Comparison of ENCODE assay signal across 31 cellular contexts in the genomic region with DNA sequence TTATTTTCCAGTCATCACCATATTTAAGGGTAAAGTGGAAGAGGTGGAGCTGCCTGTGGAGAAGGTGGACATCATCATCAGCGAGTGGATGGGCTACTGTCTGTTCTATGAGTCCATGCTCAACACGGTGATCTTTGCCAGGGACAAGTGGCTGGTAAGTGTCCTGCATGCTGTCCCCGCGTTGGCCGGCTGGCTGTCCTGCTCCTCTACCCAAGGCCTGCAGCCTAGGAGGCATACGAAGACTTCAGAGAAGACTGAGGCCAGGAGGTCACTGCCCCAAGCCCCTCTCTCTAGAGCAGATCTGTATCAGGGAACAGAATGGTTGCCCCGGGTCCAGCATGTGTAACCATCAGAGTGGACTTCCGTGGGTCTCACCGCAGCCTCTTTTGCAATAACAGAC.
"Had no signal": no experiment of that assay in that cellular context is flagged by ENCODE, and none has a peak within 500 bp of the region (broad histone marks: within the 10 kb centered on the region; RNA-seq: fewer than 3 reads in every experiment).

No MANE protein-coding gene starts in this region.

- H3K9me3 Mint-ChIP-seq: activated B cell treated with CpG ODN at 0.5 μM for 24 hours; activated CD8-positive, alpha-beta T cell treated with anti-CD3 and anti-CD28 coated beads for 36 hours; activated naive CD4-positive, alpha-beta T cell treated with anti-CD3 and anti-CD28 coated beads, Interleukin-2, amount 10 ng/mL, durations not matched to agents 7 days and 5 days; activated naive CD4-positive, alpha-beta T cell treated with anti-CD3 and anti-CD28 coated beads, Interleukin-2, amount 50 U/mL, for 72 hours; activated naive CD8-positive, alpha-beta T cell treated with anti-CD3 and anti-CD28 coated beads, Interleukin-2, amount 10 ng/mL, durations not matched to agents 7 days and 5 days; activated T-cell treated with anti-CD3 and anti-CD28 coated beads, Interleukin-2, amount 50 U/mL, for 4 hours; activated T-helper 17 cell treated with anti-CD3 and anti-CD28 coated beads, Interleukin-2, amount 50 U/mL, for 72 hours; brain; central memory CD8-positive, alpha-beta T cell; dendritic cell treated with granulocyte-macrophage colony-stimulating factor and Interleukin-4, amounts not matched to agents 40 ng/mL and 50 ng/mL, for 4 days; T-helper 2 cell treated with Interferon-gamma antibody and Interleukin-4, amounts not matched to agents 5 μg/mL and 100 μg/mL, for 36 hours had no signal

- H3K36me3 Mint-ChIP-seq: activated naive CD4-positive, alpha-beta T cell treated with anti-CD3 and anti-CD28 coated beads, Interleukin-2, amount 10 ng/mL, durations not matched to agents 7 days and 5 days; activated naive CD4-positive, alpha-beta T cell treated with anti-CD3 and anti-CD28 coated beads, Interleukin-2, amount 50 U/mL, for 72 hours; activated naive CD8-positive, alpha-beta T cell treated with anti-CD3 and anti-CD28 coated beads, Interleukin-2, amount 10 ng/mL, durations not matched to agents 7 days and 5 days; brain had no signal

- H3K36me3 ChIP-seq: ascending aorta, breast epithelium, esophagus muscularis mucosa, gastrocnemius medialis, WERI-Rb-1 had no signal

- ATAC-seq: activated CD4-positive, CD25-positive, alpha-beta regulatory T cell treated with anti-CD3 and anti-CD28 coated beads, Interleukin-2, amount 50 U/mL, for 24 hours; activated CD8-positive, alpha-beta T cell treated with anti-CD3 and anti-CD28 coated beads for 36 hours; activated naive CD4-positive, alpha-beta T cell treated with anti-CD3 and anti-CD28 coated beads, Interleukin-2, amount 50 U/mL, for 72 hours; activated T-cell treated with anti-CD3 and anti-CD28 coated beads, Interleukin-2, amount 50 U/mL, for 4 hours; activated T-helper 17 cell treated with anti-CD3 and anti-CD28 coated beads, Interleukin-2, amount 50 U/mL, for 72 hours; foreskin keratinocyte; gastrocnemius medialis; T-helper 17 cell had no signal

- H3K4me3 Mint-ChIP-seq: activated B cell treated with CpG ODN at 0.5 μM for 24 hours; activated CD8-positive, alpha-beta T cell treated with anti-CD3 and anti-CD28 coated beads for 36 hours; activated naive CD4-positive, alpha-beta T cell treated with anti-CD3 and anti-CD28 coated beads, Interleukin-2, amount 10 ng/mL, durations not matched to agents 7 days and 5 days; activated naive CD8-positive, alpha-beta T cell treated with anti-CD3 and anti-CD28 coated beads, Interleukin-2, amount 10 ng/mL, durations not matched to agents 7 days and 5 days; activated T-cell treated with anti-CD3 and anti-CD28 coated beads, Interleukin-2, amount 50 U/mL, for 4 hours; activated T-helper 17 cell treated with anti-CD3 and anti-CD28 coated beads, Interleukin-2, amount 50 U/mL, for 72 hours; brain; central memory CD8-positive, alpha-beta T cell; dendritic cell treated with granulocyte-macrophage colony-stimulating factor and Interleukin-4, amounts not matched to agents 40 ng/mL and 50 ng/mL, for 4 days; T-helper 17 cell; T-helper 2 cell treated with Interferon-gamma antibody and Interleukin-4, amounts not matched to agents 5 μg/mL and 100 μg/mL, for 36 hours had no signal

- H3K4me1 Mint-ChIP-seq: activated B cell treated with CpG ODN at 0.5 μM for 24 hours; activated naive CD4-positive, alpha-beta T cell treated with anti-CD3 and anti-CD28 coated beads, Interleukin-2, amount 10 ng/mL, durations not matched to agents 7 days and 5 days; activated naive CD8-positive, alpha-beta T cell treated with anti-CD3 and anti-CD28 coated beads, Interleukin-2, amount 10 ng/mL, durations not matched to agents 7 days and 5 days; activated T-helper 17 cell treated with anti-CD3 and anti-CD28 coated beads, Interleukin-2, amount 50 U/mL, for 72 hours; central memory CD8-positive, alpha-beta T cell had no signal

- H3K4me3 ChIP-seq: ascending aorta, breast epithelium, coronary artery, dorsolateral prefrontal cortex, esophagus muscularis mucosa, gastrocnemius medialis had no signal

- H3K27ac ChIP-seq: ascending aorta, breast epithelium, coronary artery, dorsolateral prefrontal cortex, esophagus muscularis mucosa, foreskin keratinocyte, gastrocnemius medialis, WERI-Rb-1 had no signal

- H3K27me3 ChIP-seq: ascending aorta, breast epithelium, dorsolateral prefrontal cortex, esophagus muscularis mucosa, gastrocnemius medialis had no signal

- DNase-seq: activated B cell treated with CpG ODN at 0.5 μM for 24 hours; activated CD4-positive, alpha-beta T cell treated with anti-CD3 and anti-CD28 coated beads for 48 hours; activated CD4-positive, alpha-beta T cell treated with anti-CD3 and anti-CD28 coated beads, Interleukin-2, amount 50 U/mL, for 1 hour; activated CD4-positive, alpha-beta T cell treated with anti-CD3 and anti-CD28 coated beads, Interleukin-2, amount 50 U/mL, for 48 hours; activated CD8-positive, alpha-beta memory T cell treated with anti-CD3 and anti-CD28 coated beads for 24 hours; activated CD8-positive, alpha-beta T cell treated with anti-CD3 and anti-CD28 coated beads for 36 hours; activated gamma-delta T cell; activated naive CD4-positive, alpha-beta T cell; activated naive CD4-positive, alpha-beta T cell treated with anti-CD3 and anti-CD28 coated beads, Interleukin-2, amount 10 ng/mL, durations not matched to agents 7 days and 5 days; activated naive CD8-positive, alpha-beta T cell treated with anti-CD3 and anti-CD28 coated beads, Interleukin-2, amount 10 ng/mL, durations not matched to agents 7 days and 5 days; activated T-cell treated with anti-CD3 and anti-CD28 coated beads, Interleukin-2, amount 50 U/mL, for 4 hours; dorsolateral prefrontal cortex; effector memory CD4-positive, alpha-beta T cell; erythroblast; foreskin keratinocyte; gastrocnemius medialis; T-helper 1 cell; T-helper 17 cell; T1000; WERI-Rb-1 had no signal

- H3K4me1 ChIP-seq: ascending aorta, breast epithelium, foreskin keratinocyte, gastrocnemius medialis had no signal

- H3K27ac Mint-ChIP-seq: activated B cell treated with CpG ODN at 0.5 μM for 24 hours; activated CD8-positive, alpha-beta T cell treated with anti-CD3 and anti-CD28 coated beads for 36 hours; activated naive CD4-positive, alpha-beta T cell treated with anti-CD3 and anti-CD28 coated beads, Interleukin-2, amount 10 ng/mL, durations not matched to agents 7 days and 5 days; activated naive CD4-positive, alpha-beta T cell treated with anti-CD3 and anti-CD28 coated beads, Interleukin-2, amount 50 U/mL, for 72 hours; activated naive CD8-positive, alpha-beta T cell treated with anti-CD3 and anti-CD28 coated beads, Interleukin-2, amount 10 ng/mL, durations not matched to agents 7 days and 5 days; activated T-helper 17 cell treated with anti-CD3 and anti-CD28 coated beads, Interleukin-2, amount 50 U/mL, for 72 hours; brain; dendritic cell treated with granulocyte-macrophage colony-stimulating factor and Interleukin-4, amounts not matched to agents 40 ng/mL and 50 ng/mL, for 4 days; T-helper 17 cell; T-helper 2 cell treated with Interferon-gamma antibody and Interleukin-4, amounts not matched to agents 5 μg/mL and 100 μg/mL, for 36 hours had no signal

- H3K9me3 ChIP-seq: ascending aorta, breast epithelium, esophagus muscularis mucosa, gastrocnemius medialis had no signal
